ENCODE assay signal across 1 cellular context in the genomic region with DNA sequence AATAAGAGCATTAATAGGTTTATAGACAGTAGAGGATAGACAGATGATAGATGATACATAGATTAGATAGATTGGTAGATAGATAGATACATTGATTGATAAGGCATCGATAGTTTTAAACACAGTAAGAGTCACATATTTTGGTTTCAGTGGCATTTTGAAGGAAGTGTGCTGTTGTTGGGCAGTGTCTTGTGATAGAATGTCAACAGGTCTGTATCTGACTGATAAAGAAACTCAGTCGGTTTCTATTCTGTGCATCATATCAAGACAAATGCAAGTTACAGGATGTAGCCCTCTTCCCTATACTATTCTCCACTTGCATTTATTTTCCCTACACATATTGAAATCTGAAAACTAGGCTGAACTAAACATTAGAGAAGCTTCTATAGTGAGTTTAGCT.
TF ChIP-seq lines count a peak whose summit lies in the region.

No MANE protein-coding gene starts in this region.

TF ChIP-seq in GM12878, 131 proteins besides CTCF, POLR2A, EP300 and RAD21 (continued from another document):
- 0 out of 2 replicates have a peak, but pooled peaks have one; percentile 30 for TF ChIP-seq TCF3 (IDR thresholded peaks at IDR 0.05; ENCODE audit: borderline replicate concordance, insufficient read depth, low read depth, low read length)
- TF ChIP-seq NR2F1 (conservative IDR thresholded peaks at IDR 0.05), result 0 out of 2 replicates have a peak, but pooled peaks have one; percentile 22
- TF ChIP-seq ZNF274 (IDR thresholded peaks at IDR 0.05; ENCODE audit: insufficient read depth, insufficient read length), result no peak
- peak; percentile 49; the same call in 1 of the 2 replicates for TF ChIP-seq SPI1 (IDR thresholded peaks at IDR 0.05; ENCODE audit: borderline replicate concordance, insufficient read depth, low read depth, low read length)
- TF ChIP-seq TBL1XR1 (IDR thresholded peaks at IDR 0.05; ENCODE audit: low read depth, low read length), result no peak
- no peak for TF ChIP-seq USF2 (IDR thresholded peaks at IDR 0.05; ENCODE audit: borderline replicate concordance, low read depth, low read length)
- peak; percentile 36 to 51; a peak in 1 of 4 replicates for TF ChIP-seq IKZF2 (IDR thresholded peaks at IDR 0.05)
- TF ChIP-seq POU2F2 (IDR thresholded peaks at IDR 0.05; ENCODE audit: borderline replicate concordance, low read depth, low read length), result peak; percentile 37; the same call in 1 of the 3 replicates
- no peak for TF ChIP-seq NRF1 (conservative IDR thresholded peaks at IDR 0.05; ENCODE audit: low read depth, low read length)
- TF ChIP-seq, protein P1, sequence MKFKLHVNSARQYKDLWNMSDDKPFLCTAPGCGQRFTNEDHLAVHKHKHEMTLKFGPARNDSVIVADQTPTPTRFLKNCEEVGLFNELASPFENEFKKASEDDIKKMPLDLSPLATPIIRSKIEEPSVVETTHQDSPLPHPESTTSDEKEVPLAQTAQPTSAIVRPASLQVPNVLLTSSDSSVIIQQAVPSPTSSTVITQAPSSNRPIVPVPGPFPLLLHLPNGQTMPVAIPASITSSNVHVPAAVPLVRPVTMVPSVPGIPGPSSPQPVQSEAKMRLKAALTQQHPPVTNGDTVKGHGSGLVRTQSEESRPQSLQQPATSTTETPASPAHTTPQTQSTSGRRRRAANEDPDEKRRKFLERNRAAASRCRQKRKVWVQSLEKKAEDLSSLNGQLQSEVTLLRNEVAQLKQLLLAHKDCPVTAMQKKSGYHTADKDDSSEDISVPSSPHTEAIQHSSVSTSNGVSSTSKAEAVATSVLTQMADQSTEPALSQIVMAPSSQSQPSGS (IDR thresholded peaks at IDR 0.05; ENCODE audit: low read length), result peak; percentile 81; the same call in 1 of the 2 replicates
- peak; percentile 83; the same call in 1 of the 2 replicates for TF ChIP-seq IRF4 (IDR thresholded peaks at IDR 0.05; ENCODE audit: low read depth, low read length)
- peak; percentile 66; the same call in 1 of the 2 replicates for TF ChIP-seq MEF2A (IDR thresholded peaks at IDR 0.05; ENCODE audit: insufficient read depth, low read depth, low read length)
- TF ChIP-seq ETV6 (conservative IDR thresholded peaks at IDR 0.05 in 1 of 2, IDR thresholded peaks at IDR 0.05 in 1 of 2; ENCODE audit: borderline replicate concordance in 1 of 2, low read depth in 1 of 2), result peak in 1 of 2 experiments; percentile 51; a peak in 1 of 4 replicates
- TF ChIP-seq ELK1 (IDR thresholded peaks at IDR 0.05; ENCODE audit: low read depth, low read length), result no peak
- TF ChIP-seq RAD51 (IDR thresholded peaks at IDR 0.05), result no peak
- peak; percentile 86 for TF ChIP-seq RUNX3 (IDR thresholded peaks at IDR 0.05; ENCODE audit: low read length)
TF ChIP-seq in GM12878: peak in this region for 24.
